In genomic region chr14:25843761-25844470, GRCh38 we compare ENCODE assay signal across 23 cellular contexts.
DNase-seq lines count a peak whose midpoint lies in the region; ATAC-seq, FAIRE-seq and TF ChIP-seq lines count a peak whose summit lies in the region.
"Had no signal": no experiment of that assay in that cellular context is flagged by ENCODE, and none has a peak within 500 bp of the region (broad histone marks: within the 10 kb centered on the region; RNA-seq: fewer than 3 reads in every experiment).

No MANE protein-coding gene starts in this region.

- no peaks in the 10 kb centered on the region for H3K9me3 Mint-ChIP-seq in nephron

- no peak overlapping the region for H3K23ac ChIP-seq in neuronal stem cell (ENCODE audit: low read depth, low read length, poor library complexity)

- H2BK15ac ChIP-seq in neuronal stem cell (ENCODE audit: low read length) = no peak overlapping the region

- H2BK5ac ChIP-seq in neuronal stem cell (ENCODE audit: low read length) = no peak overlapping the region

- no peak overlapping the region for H3K18ac ChIP-seq in neuronal stem cell (ENCODE audit: low read length)

- no peak for ATAC-seq in heart right ventricle
- ATAC-seq in HG03354 (IDR thresholded peaks at IDR 0.05; ENCODE audit: poor library complexity, severe bottlenecking, unreplicated experiment) = no peak
- ATAC-seq: CD8-positive, alpha-beta T cell; Panc1 had no signal

- H3K36me3 ChIP-seq in Loucy (ENCODE audit: insufficient read depth, low read length) = no peaks in the 10 kb centered on the region
- H3K36me3 ChIP-seq in bronchial epithelial cell (ENCODE audit: control insufficient read depth, insufficient read depth, low read length) = no peaks in the 10 kb centered on the region
- no peaks in the 10 kb centered on the region for H3K36me3 ChIP-seq in neuronal stem cell (replicated peaks in 1 of 2; ENCODE audit: control insufficient read depth in 2 of 2, insufficient read depth in 2 of 2, low read length in 2 of 2)
- H3K36me3 ChIP-seq in heart right ventricle = no peaks in the 10 kb centered on the region
- H3K36me3 ChIP-seq: MG63 had no signal

- no peaks in the 10 kb centered on the region for H3F3A ChIP-seq in Loucy (ENCODE audit: low read depth)

- no peak overlapping the region for H2BK120ac ChIP-seq in neuronal stem cell (ENCODE audit: low read depth, low read length)

- no peaks in the 10 kb centered on the region for H3K27me3 Mint-ChIP-seq in nephron (ENCODE audit: low read depth)

- H3K36me3 Mint-ChIP-seq in nephron (ENCODE audit: low read depth) = no peaks in the 10 kb centered on the region
- H3K36me3 Mint-ChIP-seq: CD8-positive, alpha-beta T cell had no signal

- H3K27me3 ChIP-seq in Loucy (ENCODE audit: insufficient read depth, low read length, poor library complexity, severe bottlenecking) = no peaks in the 10 kb centered on the region
- no peaks in the 10 kb centered on the region for H3K27me3 ChIP-seq in bronchial epithelial cell (ENCODE audit: control insufficient read depth, insufficient read depth, low read length)
- no peaks in the 10 kb centered on the region for H3K27me3 ChIP-seq in neuronal stem cell (ENCODE audit: control insufficient read depth in 3 of 3, insufficient read depth in 3 of 3, low read depth in 1 of 3, low read length in 3 of 3)
- no peaks in the 10 kb centered on the region for H3K27me3 ChIP-seq in heart right ventricle
- H3K27me3 ChIP-seq: MG63 had no signal

- no peaks in the 10 kb centered on the region for H3K79me2 ChIP-seq in Loucy (ENCODE audit: insufficient read depth, low read length)

- no peak overlapping the region for H3K27ac ChIP-seq in neuronal stem cell (replicated peaks; ENCODE audit: low read length)
- no peak overlapping the region for H3K27ac ChIP-seq in heart right ventricle
- H3K27ac ChIP-seq: RWPE1 had no signal

- DNase-seq in bronchial epithelial cell (ENCODE audit: low read depth) = peak; percentile 12
- DNase-seq in neuronal stem cell (ENCODE audit: low spot score) = no peak
- no peak for DNase-seq in heart right ventricle
- DNase-seq in NCI-H2029 (lab: John Stamatoyannopoulos, UW) = no peak
- DNase-seq: C1 segment of cervical spinal cord; Caco-2; CD8-positive, alpha-beta T cell; DND-41; H7; KBM-7; MG63; NCI-H1105 treated with DMSO at 0.1 percent for 48 hours; NCI-H146; NCI-H1930; NCI-H2227 treated with DMSO at 0.1 percent for 48 hours; NCI-H526 treated with DMSO at 0.1 percent for 48 hours; SHP77 had no signal

- peaks cover 8% of the 10 kb centered on the region for H3K4me1 ChIP-seq in Loucy (ENCODE audit: insufficient read depth, low read length, poor library complexity, severe bottlenecking)
- no peaks in the 10 kb centered on the region for H3K4me1 ChIP-seq in neuronal stem cell (ENCODE audit: control insufficient read depth in 2 of 2, insufficient read depth in 1 of 2, low read depth in 1 of 2, low read length in 2 of 2)
- H3K4me1 ChIP-seq in heart right ventricle = no peaks in the 10 kb centered on the region
- H3K4me1 ChIP-seq: Caco-2 had no signal

- peak overlapping the region; percentile 35 for H3K4me2 ChIP-seq in Loucy (ENCODE audit: low read depth, low read length, poor library complexity, severe bottlenecking)
- H3K4me2 ChIP-seq in neuronal stem cell (ENCODE audit: insufficient read depth, low read length, poor library complexity, severe bottlenecking) = no peak overlapping the region

- H3K79me1 ChIP-seq in neuronal stem cell (ENCODE audit: low read depth, low read length) = no peaks in the 10 kb centered on the region

- no peak overlapping the region for H2AK5ac ChIP-seq in neuronal stem cell (ENCODE audit: low read depth, low read length)

- H3K4me3 ChIP-seq in Loucy (ENCODE audit: low read length, poor library complexity, severe bottlenecking) (peak overlapping the region; percentile 30), bronchial epithelial cell (ENCODE audit: low read depth, low read length) (no peak overlapping the region), neuronal stem cell (ENCODE audit: low read length in 2 of 2) (no peak overlapping the region), heart right ventricle (no peak overlapping the region)
- H3K4me3 ChIP-seq: MG63 had no signal

- H3K27ac Mint-ChIP-seq in nephron = peak overlapping the region; percentile 45 to 67 (median 52)
- H3K27ac Mint-ChIP-seq: CD8-positive, alpha-beta T cell had no signal

- intact Hi-C loops in heart right ventricle (cut with DNase I) = no loop called here

- no peak overlapping the region for H3K4me3 Mint-ChIP-seq in nephron
- H3K4me3 Mint-ChIP-seq: CD8-positive, alpha-beta T cell had no signal

- no peaks in the 10 kb centered on the region for H3K9me2 ChIP-seq in Loucy (replicated peaks; ENCODE audit: low read depth, low read length)

- no CpG with 5 or more reads among the region's 2 CpGs for WGBS in neuronal stem cell (ENCODE audit: extremely low coverage in 2 of 2, insufficient read length in 2 of 2, insufficient replicate concordance in 1 of 2), 2 donors
- 50 to 57% methylated on average over 2 of the region's 2 CpGs for WGBS in heart right ventricle, 2 donors

- H3K9ac ChIP-seq in Loucy (ENCODE audit: low read depth, low read length, poor library complexity, severe bottlenecking) = no peak overlapping the region
- H3K9ac ChIP-seq in neuronal stem cell (ENCODE audit: low read depth, low read length, poor library complexity) = no peak overlapping the region

- peaks cover 9% of the 10 kb centered on the region for H3K4me1 Mint-ChIP-seq in nephron

- no peaks in the 10 kb centered on the region for H3K9me3 ChIP-seq in Loucy (ENCODE audit: insufficient read depth, low read depth, low read length)
- H3K9me3 ChIP-seq in neuronal stem cell (replicated peaks in 1 of 2; ENCODE audit: control insufficient read depth in 2 of 2, insufficient read depth in 1 of 2, low read depth in 1 of 2, low read length in 2 of 2) = no peaks in the 10 kb centered on the region
- no peaks in the 10 kb centered on the region for H3K9me3 ChIP-seq in heart right ventricle
- H3K9me3 ChIP-seq: Caco-2, MG63 had no signal

- H4K91ac ChIP-seq in neuronal stem cell (ENCODE audit: low read depth, low read length, poor library complexity) = no peak overlapping the region

- H3K14ac ChIP-seq in neuronal stem cell (ENCODE audit: low read length) = no peak overlapping the region

- H3K4ac ChIP-seq in neuronal stem cell (ENCODE audit: low read length) = no peak overlapping the region

- H2AFZ ChIP-seq in Loucy (ENCODE audit: low read length) (no peak overlapping the region), neuronal stem cell (ENCODE audit: low read length) (no peak overlapping the region)

- no peak overlapping the region for H2BK12ac ChIP-seq in neuronal stem cell (ENCODE audit: low read length)

- TF ChIP-seq CTCF in Loucy (conservative IDR thresholded peaks at IDR 0.05; ENCODE audit: low read length) = no peak
- no peak for TF ChIP-seq CTCF in bronchial epithelial cell (IDR thresholded peaks at IDR 0.05; ENCODE audit: insufficient read depth, low read length, severe bottlenecking)
- no peak for TF ChIP-seq CTCF in nephron (IDR thresholded peaks at IDR 0.05; ENCODE audit: unreplicated experiment in 3 of 3)
- no peak for TF ChIP-seq CTCF in heart right ventricle (IDR thresholded peaks at IDR 0.05)

- H4K20me1 ChIP-seq in Loucy (ENCODE audit: insufficient read depth, low read length, poor library complexity, severe bottlenecking) = no peaks in the 10 kb centered on the region

- no peak for FAIRE-seq in bronchial epithelial cell (lab: Jason Lieb, UNC)
- FAIRE-seq: HTR-8/SVneo had no signal

- H4K8ac ChIP-seq in neuronal stem cell (ENCODE audit: low read depth, low read length) = no peak overlapping the region
